8 cellular contexts compared by ENCODE assay signal in the genomic region with DNA sequence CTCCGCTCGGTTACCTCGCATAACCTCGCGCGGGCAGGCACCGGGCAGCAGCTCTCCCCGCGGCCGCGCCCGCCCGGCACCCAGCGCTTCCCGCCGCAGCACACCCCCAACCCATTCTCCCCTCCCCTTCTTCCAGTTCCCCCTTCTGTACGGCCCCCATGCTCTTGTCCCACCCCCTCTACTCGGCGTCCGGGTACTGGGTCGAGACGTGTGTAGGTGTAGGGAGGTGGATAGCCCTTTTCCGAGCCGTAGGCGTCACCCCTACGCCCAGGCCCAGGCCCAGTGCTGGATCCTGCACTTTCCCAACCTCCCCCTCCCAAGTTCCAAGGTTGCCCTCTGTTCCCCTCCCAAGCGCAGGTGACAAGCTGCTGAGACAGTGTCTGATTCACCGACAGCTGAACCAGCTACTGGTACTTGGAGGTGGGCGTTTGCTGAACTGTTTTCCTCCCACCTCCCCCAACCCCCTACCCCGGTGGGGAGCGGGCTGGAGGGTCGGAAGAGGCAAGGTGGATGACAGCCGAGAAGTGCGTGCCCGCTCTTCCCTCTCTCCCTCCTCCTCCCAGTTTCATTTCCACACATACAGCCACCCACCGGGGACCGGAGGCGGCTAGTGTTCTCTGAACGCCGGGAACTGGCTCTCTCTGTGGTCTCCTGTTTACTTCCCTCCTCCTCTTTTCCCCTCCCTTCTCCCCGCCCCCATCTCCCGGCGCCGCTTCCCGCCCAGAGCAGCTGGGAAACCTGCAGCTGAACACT. TPM values are rescaled to one million over a fixed set of nuclear protein-coding genes. Genes with fewer than 3 reads are reported as not detected.
DNase-seq lines count a peak whose midpoint lies in the region; ATAC-seq and TF ChIP-seq lines count a peak whose summit lies in the region.

No MANE protein-coding gene starts in this region.

- peak overlapping the region; percentile 87 for H2BK20ac ChIP-seq in IMR-90 (ENCODE audit: low read depth, low read length)

- H3K9me3 ChIP-seq in IMR-90 (ENCODE audit: control insufficient read depth, insufficient read depth, low read length) (no peaks in the 10 kb centered on the region), Panc1 (ENCODE audit: control insufficient read depth, insufficient read depth, low read depth, low read length) (no peaks in the 10 kb centered on the region), neuronal stem cell (replicated peaks in 1 of 2; ENCODE audit: control insufficient read depth in 2 of 2, insufficient read depth in 1 of 2, low read depth in 1 of 2, low read length in 2 of 2) (no peaks in the 10 kb centered on the region), tibial nerve (no peaks in the 10 kb centered on the region)

- peak overlapping the region; percentile 48 for H3K4me3 ChIP-seq in IMR-90 (ENCODE audit: insufficient read depth, low read depth, low read length)
- H3K4me3 ChIP-seq in Panc1 (ENCODE audit: low read depth in 2 of 2, low read length in 2 of 2), result peak overlapping the region; percentile 44 to 66
- peak overlapping the region; percentile 55 to 83 for H3K4me3 ChIP-seq in neuronal stem cell (ENCODE audit: low read length in 2 of 2)
- peak overlapping the region; percentile 50 to 53 (median 52) for H3K4me3 ChIP-seq in tibial nerve

- BruUV-seq in Calu3 (replicated peaks; lab: Mats Ljungman, UMichigan), result no TSS peak
- BruUV-seq in IMR-90 (replicated peaks; lab: Mats Ljungman, UMichigan), result no TSS peak
- BruUV-seq in Panc1 (replicated peaks; lab: Mats Ljungman, UMichigan), result no TSS peak

- H3K27ac ChIP-seq in IMR-90 (ENCODE audit: insufficient read depth, low read length) (peak overlapping the region; percentile 98), Panc1 (ENCODE audit: low read length) (peak overlapping the region; percentile 68), neuronal stem cell (replicated peaks; ENCODE audit: low read length) (peak overlapping the region; percentile 67), tibial nerve (peak overlapping the region; percentile 98 to 100 (median 100))

- in situ Hi-C loops in IMR-90 (cut with MboI; ENCODE audit: low sequenced_read_pairs), result no loop called here
- in situ Hi-C loops in Panc1 (cut with HindIII; ENCODE audit: low pct_unique_long_range_greater_than_20kb, low sequenced_read_pairs), result no loop called here

- peak overlapping the region; percentile 94 for H4K5ac ChIP-seq in IMR-90 (ENCODE audit: low read depth, low read length)

- H3K4me1 Mint-ChIP-seq in Calu3 (ENCODE audit: low read depth, unreplicated experiment), result peaks cover 9% of the 10 kb centered on the region

- H3K79me1 ChIP-seq in IMR-90 (ENCODE audit: low read depth in 1 of 2, low read length in 2 of 2) (peaks cover 0 to 16% of the 10 kb centered on the region in 2 experiments; a peak in 2 of 4 replicates), neuronal stem cell (ENCODE audit: low read depth, low read length) (no peaks in the 10 kb centered on the region)

- dilution Hi-C loops in IMR-90 (cut with HindIII; ENCODE audit: low sequenced_read_pairs, unreplicated experiment), result no loop called here

- no peaks in the 10 kb centered on the region for H3K9me3 Mint-ChIP-seq in Calu3 (ENCODE audit: low read depth, unreplicated experiment)

- peaks cover 35% of the 10 kb centered on the region for H3K36me3 Mint-ChIP-seq in Calu3 (ENCODE audit: insufficient read depth, unreplicated experiment)

- peak overlapping the region; percentile 94 for H3K27ac Mint-ChIP-seq in Calu3 (ENCODE audit: unreplicated experiment)

- TF ChIP-seq CTCF in Calu3 (IDR thresholded peaks at IDR 0.05; ENCODE audit: unreplicated experiment), result no peak
- TF ChIP-seq CTCF in IMR-90 (conservative IDR thresholded peaks at IDR 0.05; ENCODE audit: low read depth, low read length), result no peak
- TF ChIP-seq CTCF in Panc1 (IDR thresholded peaks at IDR 0.05), result no peak
- no peak for TF ChIP-seq CTCF in tibial nerve (IDR thresholded peaks at IDR 0.05)

- H4K8ac ChIP-seq in IMR-90 (ENCODE audit: low read depth in 2 of 2, low read length in 2 of 2) (peak overlapping the region; percentile 91 to 98), neuronal stem cell (ENCODE audit: low read depth, low read length) (no peak overlapping the region)

- TF ChIP-seq RAD21 in IMR-90 (IDR thresholded peaks at IDR 0.05; ENCODE audit: low read length), result peak; percentile 3; the same call in 1 of the 2 replicates

- H2BK15ac ChIP-seq in IMR-90 (ENCODE audit: low read depth, low read length) (peak overlapping the region; percentile 83; the same call in 2 of the 3 replicates), neuronal stem cell (ENCODE audit: low read length) (peak overlapping the region; percentile 47)

- H3K9ac ChIP-seq in IMR-90 (ENCODE audit: low read depth, low read length), result peak overlapping the region; percentile 95
- H3K9ac ChIP-seq in neuronal stem cell (ENCODE audit: low read depth, low read length, poor library complexity), result peak overlapping the region; percentile 89

- H3K4me2 ChIP-seq in IMR-90 (ENCODE audit: low read depth, low read length) (peak overlapping the region; percentile 94), neuronal stem cell (ENCODE audit: insufficient read depth, low read length, poor library complexity, severe bottlenecking) (peak overlapping the region; percentile 87)

- H3K27me3 ChIP-seq in IMR-90 (ENCODE audit: control insufficient read depth, insufficient read depth, low read length) (no peaks in the 10 kb centered on the region), Panc1 (ENCODE audit: control insufficient read depth, insufficient read depth, low read length) (no peaks in the 10 kb centered on the region), neuronal stem cell (ENCODE audit: control insufficient read depth in 3 of 3, insufficient read depth in 3 of 3, low read depth in 1 of 3, low read length in 3 of 3) (peaks cover 0 to 60% (median 9%) of the 10 kb centered on the region in 3 experiments), tibial nerve (no peaks in the 10 kb centered on the region)

- TF ChIP-seq POLR2A in IMR-90 (IDR thresholded peaks at IDR 0.05; ENCODE audit: low read depth, low read length) (peak; percentile 87), tibial nerve (IDR thresholded peaks at IDR 0.05) (peak; percentile 48 to 69)

- peak overlapping the region; percentile 77 for H3K56ac ChIP-seq in IMR-90 (ENCODE audit: extremely low read depth, insufficient read depth, low read length)

- H3K23ac ChIP-seq in IMR-90 (ENCODE audit: low read depth, low read length) (peak overlapping the region; percentile 94), neuronal stem cell (ENCODE audit: low read depth, low read length, poor library complexity) (peak overlapping the region; percentile 66)

- H2AK5ac ChIP-seq in IMR-90 (ENCODE audit: low read depth, low read length) (peak overlapping the region; percentile 96), neuronal stem cell (ENCODE audit: low read depth, low read length) (no peak overlapping the region)

- peak; percentile 85 to 99 for TF ChIP-seq EP300 in tibial nerve (IDR thresholded peaks at IDR 0.05)

- H3K18ac ChIP-seq in IMR-90 (ENCODE audit: low read depth, low read length) (peak overlapping the region; percentile 97), neuronal stem cell (ENCODE audit: low read length) (peak overlapping the region; percentile 94)

- H2BK5ac ChIP-seq in IMR-90 (ENCODE audit: low read depth, low read length, poor library complexity, severe bottlenecking) (peak overlapping the region; percentile 94), neuronal stem cell (ENCODE audit: low read length) (peak overlapping the region; percentile 67)

- H2AFZ ChIP-seq in IMR-90 (replicated peaks; ENCODE audit: low read length, poor library complexity) (peak overlapping the region; percentile 84), neuronal stem cell (ENCODE audit: low read length) (peak overlapping the region; percentile 96)

- CTCF ChIA-PET in Calu3 (lab: Charles Lee), result interaction anchor here (0.9 to 1.9 kb wide), 2 partner anchors 64 to 182 kb away, joined by 3 to 5 read pairs; no protein-coding TSS in a partner anchor
- CTCF ChIA-PET in IMR-90 (lab: Yijun Ruan, JAX), result interaction anchor here (1.2 kb wide), 1 partner anchor 64 kb away, joined by 4 read pairs; no protein-coding TSS in a partner anchor
- CTCF ChIA-PET in Panc1 (lab: Charles Lee), result no interaction called here

- H2BK120ac ChIP-seq in IMR-90 (ENCODE audit: low read depth, low read length) (peak overlapping the region; percentile 96), neuronal stem cell (ENCODE audit: low read depth, low read length) (no peak overlapping the region)

- peak overlapping the region; percentile 99 for H4K91ac ChIP-seq in IMR-90 (ENCODE audit: insufficient read depth, low read depth, low read length)
- H4K91ac ChIP-seq in neuronal stem cell (ENCODE audit: low read depth, low read length, poor library complexity), result no peak overlapping the region

- H3K9me1 ChIP-seq in IMR-90 (ENCODE audit: insufficient read depth, low read length), result 0 out of 2 replicates have a peak, but pooled peaks cover 3% of the 10 kb centered on the region

- H3K36me3 ChIP-seq in IMR-90 (ENCODE audit: control insufficient read depth, insufficient read depth, low read length), result no peaks in the 10 kb centered on the region
- H3K36me3 ChIP-seq in Panc1 (ENCODE audit: control insufficient read depth, insufficient read depth, low read length), result no peaks in the 10 kb centered on the region
- no peaks in the 10 kb centered on the region for H3K36me3 ChIP-seq in neuronal stem cell (replicated peaks in 1 of 2; ENCODE audit: control insufficient read depth in 2 of 2, insufficient read depth in 2 of 2, low read length in 2 of 2)
- H3K36me3 ChIP-seq in tibial nerve, result no peaks in the 10 kb centered on the region

- DNase-seq in Calu3 (peak; percentile 43), IMR-90 (peak; percentile 82), Panc1 (ENCODE audit: low read depth, low spot score) (peak; percentile 27), globus pallidus (ENCODE audit: low spot score) (peak; percentile 92), neuronal stem cell (ENCODE audit: low spot score) (peak; percentile 56), tibial nerve (ENCODE audit: low spot score in 2 of 2) (peak; percentile 96 to 97)
- peak; percentile 76 for DNase-seq in activated naive CD4-positive, alpha-beta T cell treated with anti-CD3 and anti-CD28 coated beads, Interleukin-2, amount 50 U/mL, for 16 hours

- peaks cover 32% of the 10 kb centered on the region for H3K27me3 Mint-ChIP-seq in Calu3 (ENCODE audit: unreplicated experiment)

- POLR2A ChIA-PET in IMR-90 (lab: Charles Lee; ENCODE audit: unreplicated experiment), result interaction anchor here (0.5 to 1.4 kb wide), 8 partner anchors 10 to 182 kb away, joined by 3 to 4 read pairs (median 3); no protein-coding TSS in a partner anchor
- POLR2A ChIA-PET in Panc1 (lab: Charles Lee), result interaction anchor here (0.6 kb wide), 1 partner anchor 44 kb away, joined by 6 read pairs; no protein-coding TSS in a partner anchor

- H3K4ac ChIP-seq in IMR-90 (ENCODE audit: low read depth, low read length) (peak overlapping the region; percentile 99), neuronal stem cell (ENCODE audit: low read length) (peak overlapping the region; percentile 81)

- intact Hi-C loops in Calu3 (cut with micrococcal nuclease; ENCODE audit: unreplicated experiment), result loop anchor here (2.0 kb wide), 1 partner anchor 64 kb away; no protein-coding TSS in a partner anchor
- intact Hi-C loops in IMR-90 (cut with micrococcal nuclease), result loop anchor here (1.0 kb wide), 1 partner anchor 64 kb away; no protein-coding TSS in a partner anchor
- intact Hi-C loops in Panc1 (cut with micrococcal nuclease; ENCODE audit: unreplicated experiment), result loop anchor here (5.0 kb wide), 1 partner anchor 62 kb away; no protein-coding TSS in a partner anchor

- ATAC-seq in GM21360 (IDR thresholded peaks at IDR 0.05; ENCODE audit: unreplicated experiment), result peak; percentile 21
- peak; percentile 51 for ATAC-seq in IMR-90 (ENCODE audit: low read depth)
- peak; percentile 56 for ATAC-seq in Panc1

- H3K14ac ChIP-seq in IMR-90 (replicated peaks; ENCODE audit: low read depth, low read length), result peak overlapping the region; percentile 98
- H3K14ac ChIP-seq in neuronal stem cell (ENCODE audit: low read length), result peak overlapping the region; percentile 9

- H2BK12ac ChIP-seq in neuronal stem cell (ENCODE audit: low read length), result no peak overlapping the region

- H2AK9ac ChIP-seq in IMR-90 (replicated peaks; ENCODE audit: low read depth, low read length, poor library complexity), result peak overlapping the region; percentile 92

- WGBS in IMR-90 (ENCODE audit: extremely low coverage in 2 of 2, insufficient read length in 1 of 2), 2 experiments, result 0% methylated on average over 12 of the region's 45 CpGs; no CpG with 5 or more reads in 1 of the 2 experiments
- WGBS in neuronal stem cell (ENCODE audit: extremely low coverage in 2 of 2, insufficient read length in 2 of 2, insufficient replicate concordance in 1 of 2), 2 donors, result no CpG with 5 or more reads among the region's 45 CpGs
- WGBS in tibial nerve, 2 donors, result 0 to 1% methylated on average over 42 to 45 of the region's 45 CpGs

- peak overlapping the region; percentile 94 for H3K4me3 Mint-ChIP-seq in Calu3 (ENCODE audit: low read depth, unreplicated experiment)

- H3K4me1 ChIP-seq in IMR-90 (ENCODE audit: control insufficient read depth, insufficient read depth, low read length) (peaks cover 15% of the 10 kb centered on the region), Panc1 (ENCODE audit: control insufficient read depth, insufficient read depth, low read length) (no peaks in the 10 kb centered on the region), neuronal stem cell (ENCODE audit: control insufficient read depth in 2 of 2, insufficient read depth in 1 of 2, low read depth in 1 of 2, low read length in 2 of 2) (peaks cover 17 to 18% of the 10 kb centered on the region in 2 donors), tibial nerve (peaks cover 5 to 63% (median 38%) of the 10 kb centered on the region in 4 donors)

- no peaks in the 10 kb centered on the region; the same call in 1 of the 2 replicates for H4K20me1 ChIP-seq in IMR-90 (ENCODE audit: insufficient read depth, low read length)

RNA-seq across cellular contexts. Expression of gene KLF9, which starts 6.0 kb away (rescaled TPM):
- 0.81 and 0.87 TPM in 2 replicates for total RNA-seq in Calu3 (2022)
- 7.5 and 11.4 TPM in 2 replicates for total RNA-seq in IMR-90 (2012; rRNA removed)
- 4.1 and 4.3 TPM in 2 replicates for polyA plus RNA-seq in IMR-90 (2012; rRNA removed)
- polyA plus RNA-seq in IMR-90 (2012; cell fraction: cytosol; rRNA removed), result 3.1 and 9.3 TPM in 2 replicates
- 10.6 and 22.1 TPM in 2 replicates for polyA plus RNA-seq in IMR-90 (2012; cell fraction: nucleus; rRNA removed; ENCODE audit: low replicate concordance)
- 0.95 TPM for total RNA-seq in Panc1 (2021; ENCODE audit: unreplicated experiment)
- polyA plus RNA-seq in Panc1 (2012; ENCODE audit: insufficient read length), result 0.55 TPM
- 0.28 TPM for polyA plus RNA-seq in neuronal stem cell (2013, experiment 1 of 2)
- 0.28 TPM for polyA plus RNA-seq in neuronal stem cell (2013, experiment 2 of 2)
- 100 to 1,000 TPM; 286 to 387 (median 351) TPM for total RNA-seq in tibial nerve

Comparison
In these comparisons a context has a peak if more than half of its experiments do, and no peak if none do; other contexts are left out.
1. Peak in every context shown above with its lines: DNase-seq, ATAC-seq, H3K4me3 ChIP-seq and H3K27ac ChIP-seq.
2. DNase-seq: peak in every context shown above with its lines; median percentile 96 in tibial nerve; 92 in globus pallidus; 82 in IMR-90; 76 in activated naive CD4-positive, alpha-beta T cell treated with anti-CD3 and anti-CD28 coated beads, Interleukin-2, amount 50 U/mL, for 16 hours; 56 in neuronal stem cell; 43 in Calu3; 27 in Panc1.
3. RNA of gene KLF9, which starts 6.0 kb away (total RNA-seq): 286 to 387 TPM in tibial nerve; 7.5 to 11.4 TPM in IMR-90, 0.95 TPM in Panc1 (single experiment) and 0.81 to 0.87 TPM in Calu3; every median in the first group is over 10 times any median in the second.